In genomic region chr1:229150518-229150917, GRCh38 we compare ENCODE assay signal across 34 cellular contexts.
"Had no signal": no experiment of that assay in that cellular context is flagged by ENCODE, and none has a peak within 500 bp of the region (broad histone marks: within the 10 kb centered on the region; RNA-seq: fewer than 3 reads in every experiment).

No MANE protein-coding gene starts in this region.

- ATAC-seq: activated CD4-positive, alpha-beta T cell treated with anti-CD3 and anti-CD28 coated beads for 36 hours; activated CD8-positive, alpha-beta memory T cell treated with anti-CD3 and anti-CD28 coated beads, Interleukin-2, amount 10 ng/mL, durations not matched to agents 7 days and 5 days; activated CD8-positive, alpha-beta T cell treated with anti-CD3 and anti-CD28 coated beads, Interleukin-2, amount 10 ng/mL, durations not matched to agents 7 days and 5 days; activated naive CD8-positive, alpha-beta T cell treated with anti-CD3 and anti-CD28 coated beads, Interleukin-2, amount 50 U/mL, for 24 hours; body of pancreas; gastroesophageal sphincter; heart right ventricle had no signal

- H3K27ac Mint-ChIP-seq: activated CD4-positive, alpha-beta memory T cell treated with anti-CD3 and anti-CD28 coated beads for 36 hours; activated CD4-positive, alpha-beta T cell treated with anti-CD3 and anti-CD28 coated beads for 36 hours; activated CD4-positive, alpha-beta T cell treated with anti-CD3 and anti-CD28 coated beads, Interleukin-2, amount 10 ng/mL, durations not matched to agents 24 days and 14 days; activated CD8-positive, alpha-beta memory T cell treated with anti-CD3 and anti-CD28 coated beads, Interleukin-2, amount 10 ng/mL, durations not matched to agents 7 days and 5 days; activated CD8-positive, alpha-beta T cell treated with anti-CD3 and anti-CD28 coated beads, Interleukin-2, amount 10 ng/mL, durations not matched to agents 7 days and 5 days; activated naive CD4-positive, alpha-beta T cell treated with anti-CD3 and anti-CD28 coated beads for 36 hours; activated naive CD4-positive, alpha-beta T cell treated with anti-CD3 and anti-CD28 coated beads, Interleukin-2, amount 50 U/mL, for 24 hours; activated naive CD8-positive, alpha-beta T cell treated with anti-CD3 and anti-CD28 coated beads for 36 hours; activated naive CD8-positive, alpha-beta T cell treated with anti-CD3 and anti-CD28 coated beads, Interleukin-2, amount 50 U/mL, for 24 hours; activated T-helper 1 cell treated with anti-CD3 and anti-CD28 coated beads, Interleukin-12 subunit alpha, Interleukin-12 subunit beta, Interleukin-2, Interleukin-4 antibody, amounts not matched to agents 30 ng/mL and 10 ng/mL and 1 ng/mL, durations not matched to agents 14 hours and 24 hours and 36 hours; activated T-helper 2 cell treated with anti-CD3 and anti-CD28 coated beads, Interferon-gamma antibody, Interleukin-2, Interleukin-4, amounts not matched to agents 10 μg/mL and 5 μg/mL and 100 μg/mL, durations not matched to agents 14 hours and 24 hours and 36 hours had no signal

- H3K27me3 ChIP-seq: adrenal gland, body of pancreas, gastroesophageal sphincter, hepatocyte had no signal

- H3K4me3 ChIP-seq: adrenal gland, body of pancreas, esophagus squamous epithelium, gastroesophageal sphincter, heart right ventricle, hepatocyte had no signal

- H2AFZ ChIP-seq: hepatocyte had no signal

- H3K27ac ChIP-seq: adrenal gland, body of pancreas, epithelial cell of prostate, esophagus squamous epithelium, gastroesophageal sphincter, heart right ventricle, hepatocyte, WERI-Rb-1 had no signal

- H3K79me2 ChIP-seq: hepatocyte had no signal

- H3K4me2 ChIP-seq: hepatocyte had no signal

- DNase-seq: activated CD4-positive, alpha-beta memory T cell treated with anti-CD3 and anti-CD28 coated beads for 36 hours; activated CD4-positive, alpha-beta T cell treated with anti-CD3 and anti-CD28 coated beads for 36 hours; activated CD4-positive, alpha-beta T cell treated with anti-CD3 and anti-CD28 coated beads, Interleukin-2, amount 10 ng/mL, durations not matched to agents 24 days and 14 days; activated CD4-positive, CD25-positive, alpha-beta regulatory T cell; activated CD4-positive, CD25-positive, alpha-beta regulatory T cell treated with anti-CD3 and anti-CD28 coated beads, Interleukin-2, amount 50 U/mL, for 72 hours; activated CD8-positive, alpha-beta memory T cell treated with anti-CD3 and anti-CD28 coated beads, Interleukin-2, amount 10 ng/mL, durations not matched to agents 7 days and 5 days; activated CD8-positive, alpha-beta memory T cell treated with anti-CD3 and anti-CD28 coated beads, Interleukin-2, amount 50 U/mL, for 4 hours; activated CD8-positive, alpha-beta T cell treated with anti-CD3 and anti-CD28 coated beads, Interleukin-2, amount 10 ng/mL, durations not matched to agents 7 days and 5 days; activated effector memory CD4-positive, alpha-beta T cell treated with anti-CD3 and anti-CD28 coated beads, Interleukin-2, amount 50 U/mL, for 16 hours; activated naive CD4-positive, alpha-beta T cell treated with anti-CD3 and anti-CD28 coated beads for 36 hours; activated naive CD8-positive, alpha-beta T cell treated with anti-CD3 and anti-CD28 coated beads for 36 hours; activated naive CD8-positive, alpha-beta T cell treated with anti-CD3 and anti-CD28 coated beads, Interleukin-2, amount 50 U/mL, for 24 hours; activated T-cell treated with anti-CD3 and anti-CD28 coated beads, Interleukin-2, amount 50 U/mL, for 1 hour; activated T-cell treated with anti-CD3 and anti-CD28 coated beads, Interleukin-2, amount 50 U/mL, for 48 hours; adrenal gland; amygdala; aorta; body of pancreas; caudate nucleus; effector CD8-positive, alpha-beta T cell; esophagus squamous epithelium; foreskin melanocyte; heart right ventricle; T1000; WERI-Rb-1 had no signal

- H3K36me3 Mint-ChIP-seq: activated CD4-positive, alpha-beta memory T cell treated with anti-CD3 and anti-CD28 coated beads for 36 hours; activated CD8-positive, alpha-beta memory T cell treated with anti-CD3 and anti-CD28 coated beads, Interleukin-2, amount 10 ng/mL, durations not matched to agents 7 days and 5 days; activated naive CD4-positive, alpha-beta T cell treated with anti-CD3 and anti-CD28 coated beads, Interleukin-2, amount 50 U/mL, for 24 hours had no signal

- H3K9me3 ChIP-seq: adrenal gland, body of pancreas, esophagus squamous epithelium, gastroesophageal sphincter had no signal

- FAIRE-seq: colon, endometrium, endothelial cell of umbilical vein had no signal

- H3K9me3 Mint-ChIP-seq: activated CD4-positive, alpha-beta memory T cell treated with anti-CD3 and anti-CD28 coated beads for 36 hours; activated CD4-positive, alpha-beta T cell treated with anti-CD3 and anti-CD28 coated beads, Interleukin-2, amount 10 ng/mL, durations not matched to agents 24 days and 14 days; activated naive CD4-positive, alpha-beta T cell treated with anti-CD3 and anti-CD28 coated beads for 36 hours; activated naive CD4-positive, alpha-beta T cell treated with anti-CD3 and anti-CD28 coated beads, Interleukin-2, amount 50 U/mL, for 24 hours; activated naive CD8-positive, alpha-beta T cell treated with anti-CD3 and anti-CD28 coated beads for 36 hours; activated naive CD8-positive, alpha-beta T cell treated with anti-CD3 and anti-CD28 coated beads, Interleukin-2, amount 50 U/mL, for 24 hours; activated T-helper 1 cell treated with anti-CD3 and anti-CD28 coated beads, Interleukin-12 subunit alpha, Interleukin-12 subunit beta, Interleukin-2, Interleukin-4 antibody, amounts not matched to agents 30 ng/mL and 10 ng/mL and 1 ng/mL, durations not matched to agents 14 hours and 24 hours and 36 hours; activated T-helper 2 cell treated with anti-CD3 and anti-CD28 coated beads, Interferon-gamma antibody, Interleukin-2, Interleukin-4, amounts not matched to agents 10 μg/mL and 5 μg/mL and 100 μg/mL, durations not matched to agents 14 hours and 24 hours and 36 hours had no signal

- H3K36me3 ChIP-seq: adrenal gland, esophagus squamous epithelium, gastroesophageal sphincter, heart right ventricle, WERI-Rb-1 had no signal

- H3K27me3 Mint-ChIP-seq: activated CD4-positive, alpha-beta memory T cell treated with anti-CD3 and anti-CD28 coated beads for 36 hours; activated CD4-positive, alpha-beta T cell treated with anti-CD3 and anti-CD28 coated beads for 36 hours; activated naive CD4-positive, alpha-beta T cell treated with anti-CD3 and anti-CD28 coated beads, Interleukin-2, amount 50 U/mL, for 24 hours had no signal

- H3K4me3 Mint-ChIP-seq: activated CD4-positive, alpha-beta memory T cell treated with anti-CD3 and anti-CD28 coated beads for 36 hours; activated CD4-positive, alpha-beta T cell treated with anti-CD3 and anti-CD28 coated beads for 36 hours; activated CD4-positive, alpha-beta T cell treated with anti-CD3 and anti-CD28 coated beads, Interleukin-2, amount 10 ng/mL, durations not matched to agents 24 days and 14 days; activated CD8-positive, alpha-beta memory T cell treated with anti-CD3 and anti-CD28 coated beads, Interleukin-2, amount 10 ng/mL, durations not matched to agents 7 days and 5 days; activated CD8-positive, alpha-beta T cell treated with anti-CD3 and anti-CD28 coated beads, Interleukin-2, amount 10 ng/mL, durations not matched to agents 7 days and 5 days; activated naive CD4-positive, alpha-beta T cell treated with anti-CD3 and anti-CD28 coated beads for 36 hours; activated naive CD4-positive, alpha-beta T cell treated with anti-CD3 and anti-CD28 coated beads, Interleukin-2, amount 50 U/mL, for 24 hours; activated naive CD8-positive, alpha-beta T cell treated with anti-CD3 and anti-CD28 coated beads for 36 hours; activated naive CD8-positive, alpha-beta T cell treated with anti-CD3 and anti-CD28 coated beads, Interleukin-2, amount 50 U/mL, for 24 hours; activated T-helper 1 cell treated with anti-CD3 and anti-CD28 coated beads, Interleukin-12 subunit alpha, Interleukin-12 subunit beta, Interleukin-2, Interleukin-4 antibody, amounts not matched to agents 30 ng/mL and 10 ng/mL and 1 ng/mL, durations not matched to agents 14 hours and 24 hours and 36 hours had no signal
